Comparison of ENCODE assay signal across 8 cellular contexts in genomic region chr19:46288896-46289588, GRCh38. TPM values are rescaled to one million over a fixed set of nuclear protein-coding genes. Genes with fewer than 3 reads are reported as not detected.
DNase-seq lines count a peak whose midpoint lies in the region; ATAC-seq and TF ChIP-seq lines count a peak whose summit lies in the region.
"Had no signal": no experiment of that assay in that cellular context is flagged by ENCODE, and none has a peak within 500 bp of the region (broad histone marks: within the 10 kb centered on the region; RNA-seq: fewer than 3 reads in every experiment).

No MANE protein-coding gene starts in this region.

- H3K9me3 ChIP-seq in SK-N-SH (no peaks in the 10 kb centered on the region), stomach smooth muscle (ENCODE audit: control insufficient read depth in 2 of 2, low read length in 2 of 2) (peaks cover 5 to 15% of the 10 kb centered on the region in 2 donors)

- no peak for TF ChIP-seq CTCF in SK-N-SH (IDR thresholded peaks at IDR 0.05)

- no peaks in the 10 kb centered on the region for H4K20me1 ChIP-seq in SK-N-SH (ENCODE audit: insufficient read depth)

- peaks cover 0 to 4% of the 10 kb centered on the region in 2 experiments; a peak in 1 of 4 replicates for H3K4me1 ChIP-seq in SK-N-SH (ENCODE audit: control insufficient read depth in 1 of 2, insufficient read depth in 2 of 2, low read depth in 1 of 2, low read length in 1 of 2)
- peaks cover 9% of the 10 kb centered on the region for H3K4me1 ChIP-seq in stomach smooth muscle (ENCODE audit: control insufficient read depth, insufficient read depth, low read length)

- H3K36me3 Mint-ChIP-seq in stimulated activated naive B cell treated with anti-CD40 and anti-IgM and Interleukin-4, amounts not matched to agents 10 μg/mL and 1 μg/mL and 100 μg/mL, for 72 hours: no peaks in the 10 kb centered on the region

- no peaks in the 10 kb centered on the region for H3K36me3 ChIP-seq in SK-N-SH (replicated peaks in 1 of 2; ENCODE audit: control insufficient read depth in 1 of 2, insufficient read depth in 2 of 2, low read length in 1 of 2)
- no peaks in the 10 kb centered on the region for H3K36me3 ChIP-seq in stomach smooth muscle (ENCODE audit: control insufficient read depth in 2 of 2, insufficient read depth in 2 of 2, low read length in 2 of 2)

- H3K9ac ChIP-seq in SK-N-SH (peak overlapping the region; percentile 53; the same call in 1 of the 2 replicates), stomach smooth muscle (ENCODE audit: low read length in 2 of 2) (no peak overlapping the region)

- peak overlapping the region in 1 of 2 experiments; percentile 43; a peak in 1 of 4 replicates for H3K4me3 ChIP-seq in SK-N-SH (ENCODE audit: low read depth in 2 of 2, low read length in 1 of 2)
- no peak overlapping the region for H3K4me3 ChIP-seq in stomach smooth muscle (ENCODE audit: low read length in 2 of 2)

- no peak for TF ChIP-seq RAD21 in SK-N-SH (IDR thresholded peaks at IDR 0.05; ENCODE audit: low read length)

- 0 out of 4 replicates have a peak, but pooled peaks of 1 of the 2 experiments have one; percentile 3 for TF ChIP-seq EP300 in SK-N-SH (IDR thresholded peaks at IDR 0.05; ENCODE audit: borderline replicate concordance in 1 of 2, low read depth in 1 of 2, low read length in 1 of 2)

- peaks cover under 1 to 8% of the 10 kb centered on the region in 2 donors for H3K27me3 Mint-ChIP-seq in stimulated activated naive B cell treated with anti-CD40 and anti-IgM and Interleukin-4, amounts not matched to agents 10 μg/mL and 1 μg/mL and 100 μg/mL, for 72 hours

- CTCF ChIA-PET in SK-N-SH (lab: Yijun Ruan, JAX): interaction anchor here (0.6 to 3.1 kb wide), 5 partner anchors 9 to 107 kb away, joined by 3 to 17 read pairs (median 4); no protein-coding TSS in a partner anchor

- WGBS in SK-N-SH (ENCODE audit: low lambda C conversion rate): 16% methylated on average over 6 of the region's 6 CpGs

- H3K27me3 ChIP-seq in SK-N-SH (ENCODE audit: insufficient read depth) (no peaks in the 10 kb centered on the region), stomach smooth muscle (ENCODE audit: control insufficient read depth in 1 of 2, insufficient read depth in 2 of 2, low read length in 2 of 2) (no peaks in the 10 kb centered on the region)

- H3K27ac ChIP-seq in SK-N-SH (ENCODE audit: low read depth in 2 of 2, low read length in 1 of 2): peak overlapping the region in 1 of 2 experiments; percentile 96; a peak in 2 of 4 replicates
- H3K27ac ChIP-seq in stomach smooth muscle (ENCODE audit: low read length): peak overlapping the region; percentile 73

- POLR2A ChIA-PET in SK-N-SH (lab: Yijun Ruan, JAX): no interaction called here

- H3K4me1 Mint-ChIP-seq in stimulated activated naive B cell treated with anti-CD40 and anti-IgM and Interleukin-4, amounts not matched to agents 10 μg/mL and 1 μg/mL and 100 μg/mL, for 72 hours: no peaks in the 10 kb centered on the region

- H3K27ac Mint-ChIP-seq in stimulated activated naive B cell treated with anti-CD40 and anti-IgM and Interleukin-4, amounts not matched to agents 10 μg/mL and 1 μg/mL and 100 μg/mL, for 72 hours: no peak overlapping the region

- peak overlapping the region; percentile 76 for H3K4me2 ChIP-seq in SK-N-SH

- no peak overlapping the region for H3K4me3 Mint-ChIP-seq in stimulated activated naive B cell treated with anti-CD40 and anti-IgM and Interleukin-4, amounts not matched to agents 10 μg/mL and 1 μg/mL and 100 μg/mL, for 72 hours

- peak; percentile 77 for DNase-seq in HPDE6-E6E7 (ENCODE audit: extremely low spot score)
- DNase-seq in SK-N-SH: no peak
- peak; percentile 72 for DNase-seq in glomerular endothelial cell (ENCODE audit: extremely low read depth, low read depth, low spot score)
- DNase-seq in stimulated activated naive B cell treated with anti-CD40 and anti-IgM and Interleukin-4, amounts not matched to agents 10 μg/mL and 1 μg/mL and 100 μg/mL, for 72 hours: no peak
- DNase-seq in NCI-H1930 (lab: John Stamatoyannopoulos, UW): no peak
- DNase-seq: RPMI8226 had no signal

- peaks cover 23% of the 10 kb centered on the region for H3F3A ChIP-seq in SK-N-SH (replicated peaks; ENCODE audit: insufficient read depth)

- no peaks in the 10 kb centered on the region for H3K79me2 ChIP-seq in SK-N-SH (ENCODE audit: insufficient read depth)

- no peaks in the 10 kb centered on the region for H3K9me2 ChIP-seq in SK-N-SH

- H2AFZ ChIP-seq in SK-N-SH (ENCODE audit: low read depth): peak overlapping the region; percentile 72; the same call in 1 of the 2 replicates

- ATAC-seq in GM18520 (IDR thresholded peaks at IDR 0.05; ENCODE audit: unreplicated experiment): no peak
- ATAC-seq in stimulated activated naive B cell treated with anti-CD40 and anti-IgM and Interleukin-4, amounts not matched to agents 10 μg/mL and 1 μg/mL and 100 μg/mL, for 72 hours (replicated peaks): no peak

- H3K9me3 Mint-ChIP-seq in stimulated activated naive B cell treated with anti-CD40 and anti-IgM and Interleukin-4, amounts not matched to agents 10 μg/mL and 1 μg/mL and 100 μg/mL, for 72 hours: peaks cover 6 to 7% of the 10 kb centered on the region in 2 donors

TF ChIP-seq in SK-N-SH, 30 proteins besides CTCF, POLR2A, EP300 and RAD21:
- TF ChIP-seq TCF12 (IDR thresholded peaks at IDR 0.05) (peak; percentile 41; the same call in 1 of the 2 replicates), GATA2 (CRISPR knock-in tag; IDR thresholded peaks at IDR 0.05) (no peak), JUND (IDR thresholded peaks at IDR 0.05) (peak; percentile 63), NFIC (IDR thresholded peaks at IDR 0.05; ENCODE audit: borderline replicate concordance) (peak; percentile 54; the same call in 1 of the 2 replicates), RXRA (IDR thresholded peaks at IDR 0.05; ENCODE audit: borderline replicate concordance, low read depth) (peak; percentile 25; the same call in 1 of the 2 replicates), MXI1 (IDR thresholded peaks at IDR 0.05; ENCODE audit: low read depth, low read length) (no peak), FOSL2 (IDR thresholded peaks at IDR 0.05; ENCODE audit: borderline replicate concordance, low read depth) (peak; percentile 63; the same call in 1 of the 2 replicates), GABPA (IDR thresholded peaks at IDR 0.05; ENCODE audit: low read depth) (peak; percentile 32)
- TF ChIP-seq, protein P1, sequence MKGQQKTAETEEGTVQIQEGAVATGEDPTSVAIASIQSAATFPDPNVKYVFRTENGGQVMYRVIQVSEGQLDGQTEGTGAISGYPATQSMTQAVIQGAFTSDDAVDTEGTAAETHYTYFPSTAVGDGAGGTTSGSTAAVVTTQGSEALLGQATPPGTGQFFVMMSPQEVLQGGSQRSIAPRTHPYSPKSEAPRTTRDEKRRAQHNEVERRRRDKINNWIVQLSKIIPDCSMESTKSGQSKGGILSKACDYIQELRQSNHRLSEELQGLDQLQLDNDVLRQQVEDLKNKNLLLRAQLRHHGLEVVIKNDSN (IDR thresholded peaks at IDR 0.05; ENCODE audit: borderline replicate concordance, low read depth): peak; percentile 89
- TF ChIP-seq, protein P2, sequence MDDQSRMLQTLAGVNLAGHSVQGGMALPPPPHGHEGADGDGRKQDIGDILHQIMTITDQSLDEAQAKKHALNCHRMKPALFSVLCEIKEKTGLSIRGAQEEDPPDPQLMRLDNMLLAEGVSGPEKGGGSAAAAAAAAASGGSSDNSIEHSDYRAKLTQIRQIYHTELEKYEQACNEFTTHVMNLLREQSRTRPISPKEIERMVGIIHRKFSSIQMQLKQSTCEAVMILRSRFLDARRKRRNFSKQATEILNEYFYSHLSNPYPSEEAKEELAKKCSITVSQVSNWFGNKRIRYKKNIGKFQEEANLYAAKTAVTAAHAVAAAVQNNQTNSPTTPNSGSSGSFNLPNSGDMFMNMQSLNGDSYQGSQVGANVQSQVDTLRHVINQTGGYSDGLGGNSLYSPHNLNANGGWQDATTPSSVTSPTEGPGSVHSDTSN (IDR thresholded peaks at IDR 0.05): peak; percentile 62; the same call in 1 of the 2 replicates

RNA-seq across cellular contexts. Expression of gene HIF3A, which starts 7.8 kb away (rescaled TPM):
- 0.92 and 0.96 TPM in 2 replicates for polyA plus RNA-seq in SK-N-SH (2012; rRNA removed)
- 0.21 and 0.49 TPM in 2 replicates for polyA plus RNA-seq in SK-N-SH (2012; cell fraction: cytosol; rRNA removed)
- polyA plus RNA-seq in SK-N-SH (2012; cell fraction: nucleus; rRNA removed): 4.6 and 5.9 TPM in 2 replicates
- 7.5 and 20.6 TPM in 2 replicates for total RNA-seq in glomerular endothelial cell

RNA-seq across cellular contexts. Expression of gene PPP5C, which starts 57.8 kb away (rescaled TPM):
- polyA plus RNA-seq in SK-N-SH (2012; rRNA removed): 131 and 162 TPM in 2 replicates
- 70.0 and 97.9 TPM in 2 replicates for polyA plus RNA-seq in SK-N-SH (2012; cell fraction: cytosol; rRNA removed)
- 258 and 261 TPM in 2 replicates for polyA plus RNA-seq in SK-N-SH (2012; cell fraction: nucleus; rRNA removed)
- total RNA-seq in glomerular endothelial cell: 90.1 and 118 TPM in 2 replicates

RNA-seq across cellular contexts. Expression of gene IGFL1, which starts 59.5 kb away (rescaled TPM):
- polyA plus RNA-seq in SK-N-SH (2012; rRNA removed): not detected in 2 replicates
- polyA plus RNA-seq in SK-N-SH (2012; cell fraction: cytosol; rRNA removed): not detected in 2 replicates
- 0.10 TPM in 1 of 2 replicates, not detected in the other for polyA plus RNA-seq in SK-N-SH (2012; cell fraction: nucleus; rRNA removed)
- not detected in 2 replicates for total RNA-seq in glomerular endothelial cell

Comparison
In these comparisons a context has a peak if more than half of its experiments do, and no peak if none do; other contexts are left out.
1. DNase-seq: peak in HPDE6-E6E7 (single experiment) and glomerular endothelial cell (single experiment); none in SK-N-SH (single experiment), stimulated activated naive B cell treated with anti-CD40 and anti-IgM and Interleukin-4, amounts not matched to agents 10 μg/mL and 1 μg/mL and 100 μg/mL, for 72 hours (single experiment) and NCI-H1930 (0 of 2).